Comparison of ENCODE assay signal across 21 cellular contexts in the genomic region with DNA sequence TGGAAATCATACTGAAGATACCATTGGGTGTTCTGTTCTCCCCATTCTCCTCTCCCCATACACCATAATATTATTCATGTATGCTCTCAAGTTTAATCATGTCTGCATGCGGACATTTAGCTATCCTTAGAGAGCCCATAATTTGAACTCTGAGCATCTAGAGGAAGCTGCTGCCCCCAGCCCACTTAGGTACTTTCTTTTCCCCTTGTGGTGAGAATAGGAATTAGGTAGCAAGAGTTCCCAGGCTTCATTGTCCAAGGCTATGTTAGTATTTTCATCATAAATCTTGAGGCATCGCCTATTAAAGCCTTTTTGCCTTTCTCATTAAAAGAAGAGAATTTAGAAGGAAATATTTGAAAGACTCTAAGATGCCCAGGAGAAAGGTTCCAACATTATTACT.
DNase-seq lines count a peak whose midpoint lies in the region; FAIRE-seq and TF ChIP-seq lines count a peak whose summit lies in the region.
"Had no signal": no experiment of that assay in that cellular context is flagged by ENCODE, and none has a peak within 500 bp of the region (broad histone marks: within the 10 kb centered on the region; RNA-seq: fewer than 3 reads in every experiment).

No MANE protein-coding gene starts in this region.

- H3K4me3 Mint-ChIP-seq in H9 (no peak overlapping the region), neural progenitor cell (no peak overlapping the region)
- H3K4me3 Mint-ChIP-seq: CD8-positive, alpha-beta memory T cell had no signal

- no peak overlapping the region for H3K4me2 ChIP-seq in H9 (ENCODE audit: insufficient read depth, insufficient read length, low read length)
- H3K4me2 ChIP-seq in neural progenitor cell = no peak overlapping the region

- no peaks in the 10 kb centered on the region; a peak in 1 of 7 replicates for H3K36me3 Mint-ChIP-seq in H9 (ENCODE audit: insufficient read depth in 1 of 3, low read depth in 3 of 3)
- H3K36me3 Mint-ChIP-seq in neural progenitor cell = peaks cover 2% of the 10 kb centered on the region
- H3K36me3 Mint-ChIP-seq: CD8-positive, alpha-beta memory T cell had no signal

- in situ Hi-C loops in G401 (cut with HindIII; ENCODE audit: low sequenced_read_pairs) = no loop called here

- H3K9me3 Mint-ChIP-seq in H9 (no peaks in the 10 kb centered on the region; a peak in 1 of 5 replicates), neural progenitor cell (no peaks in the 10 kb centered on the region)
- H3K9me3 Mint-ChIP-seq: CD8-positive, alpha-beta memory T cell had no signal

- no peak overlapping the region for H2BK5ac ChIP-seq in H9 (ENCODE audit: insufficient read length, low read length)

- H2AFZ ChIP-seq in H9 (ENCODE audit: low read length) (no peak overlapping the region), neural progenitor cell (replicated peaks) (no peak overlapping the region)

- DNase-seq in AG09309 (ENCODE audit: low read depth) (no peak), H9 (no peak), choroid plexus epithelial cell (ENCODE audit: low read depth) (no peak), neural progenitor cell (ENCODE audit: low spot score) (no peak), HTR-8/SVneo (ENCODE audit: insufficient read length, low spot score) (no peak), G401 (ENCODE audit: low spot score) (no peak), NCI-H1048 (lab: John Stamatoyannopoulos, UW) (no peak)
- no peak for DNase-seq in effector CD4-positive, alpha-beta T cell
- DNase-seq: C1 segment of cervical spinal cord; CD8-positive, alpha-beta memory T cell; DMS79; KG1; MV-4-11; NCI-H1417; NCI-H187; NCI-H2107; NCI-H510A; NCI-H748 treated with DMSO at 0.1 percent for 48 hours; RPMI8226; SHP77 treated with DMSO at 0.1 percent for 48 hours had no signal

- no peak overlapping the region for H3T11ph ChIP-seq in H9 (ENCODE audit: low read length)

- H3K4me1 ChIP-seq in H9 (ENCODE audit: insufficient read depth, low read length) (peaks cover 27% of the 10 kb centered on the region), neural progenitor cell (peaks cover 17% of the 10 kb centered on the region)

- H3K4ac ChIP-seq in H9 (ENCODE audit: low read depth, low read length) = no peak overlapping the region

- no peak overlapping the region for H4K5ac ChIP-seq in H9 (ENCODE audit: insufficient read length, low read depth, low read length)

- H3K27me3 Mint-ChIP-seq in H9 (ENCODE audit: low read depth) (no peaks in the 10 kb centered on the region), neural progenitor cell (ENCODE audit: insufficient read depth, low read depth) (peaks cover 4% of the 10 kb centered on the region)

- H4K91ac ChIP-seq in H9 (ENCODE audit: insufficient read length, low read depth, low read length) = no peak overlapping the region

- H3K27ac ChIP-seq in H9 (ENCODE audit: insufficient read length, low read depth, low read length) (no peak overlapping the region), neural progenitor cell (no peak overlapping the region)

- H3K23ac ChIP-seq in H9 (ENCODE audit: insufficient read length, low read depth, low read length) = no peak overlapping the region

- H2BK20ac ChIP-seq in H9 (ENCODE audit: low read depth, low read length, poor library complexity, severe bottlenecking) = no peak overlapping the region

- no peak overlapping the region for H2BK120ac ChIP-seq in H9 (ENCODE audit: low read depth, low read length, poor library complexity, severe bottlenecking)

- peaks cover 43% of the 10 kb centered on the region for H3K79me2 ChIP-seq in H9 (ENCODE audit: insufficient read depth, low read length)
- H3K79me2 ChIP-seq in neural progenitor cell (ENCODE audit: low read depth) = peaks cover 100% of the 10 kb centered on the region

- H3K36me3 ChIP-seq in neural progenitor cell = no peaks in the 10 kb centered on the region

- no peaks in the 10 kb centered on the region for H3F3A ChIP-seq in neural progenitor cell (ENCODE audit: low read depth)

- H3K56ac ChIP-seq in H9 (ENCODE audit: insufficient read length, low read depth, low read length) = no peak overlapping the region

- H3K27me3 ChIP-seq in H9 (ENCODE audit: insufficient read depth, low read length) (no peaks in the 10 kb centered on the region), neural progenitor cell (no peaks in the 10 kb centered on the region)

- no peak overlapping the region for H4K8ac ChIP-seq in H9 (replicated peaks; ENCODE audit: insufficient read length, low read depth, low read length)

- H3K18ac ChIP-seq in H9 (ENCODE audit: insufficient read length, low read depth, low read length) = no peak overlapping the region

- FAIRE-seq in HTR-8/SVneo (lab: Jason Lieb, UNC) = no peak
- FAIRE-seq: A204.1 had no signal

- no peak overlapping the region for H2AK5ac ChIP-seq in H9 (ENCODE audit: insufficient read length, low read length)

- H3K4me3 ChIP-seq in AG09309 (ENCODE audit: control insufficient read depth, low read depth, low read length) (no peak overlapping the region), choroid plexus epithelial cell (ENCODE audit: low read depth, low read length) (no peak overlapping the region), neural progenitor cell (no peak overlapping the region)

- H4K20me1 ChIP-seq in H9 (ENCODE audit: control insufficient read depth, insufficient read depth, insufficient read length) (no peaks in the 10 kb centered on the region), neural progenitor cell (ENCODE audit: low read depth) (peaks cover 30% of the 10 kb centered on the region)

- no peak overlapping the region for H3K14ac ChIP-seq in H9 (ENCODE audit: insufficient read depth, low read length)

- H3K4me1 Mint-ChIP-seq in H9 (peaks cover 59 to 78% of the 10 kb centered on the region in 2 experiments), neural progenitor cell (peaks cover 35% of the 10 kb centered on the region)
- H3K4me1 Mint-ChIP-seq: CD8-positive, alpha-beta memory T cell had no signal

- TF ChIP-seq CTCF in AG09309 (IDR thresholded peaks at IDR 0.05; ENCODE audit: control insufficient read depth, insufficient read depth, low read depth, low read length, missing control alignments) (peak; percentile 8), H9 (conservative IDR thresholded peaks at IDR 0.05) (peak; percentile 54), choroid plexus epithelial cell (conservative IDR thresholded peaks at IDR 0.05; ENCODE audit: low read depth, low read length) (peak; percentile 5), neural progenitor cell (IDR thresholded peaks at IDR 0.05) (peak; percentile 12)

- no CpG with 5 or more reads among the region's 2 CpGs for WGBS in H9 (ENCODE audit: extremely low coverage, insufficient read length, low lambda C conversion rate)

- H3K79me1 ChIP-seq in H9 (ENCODE audit: insufficient read depth, low read depth, low read length, poor library complexity, severe bottlenecking) = peaks cover 14% of the 10 kb centered on the region

- H3K9me3 ChIP-seq in H9 (ENCODE audit: control insufficient read depth, low read depth, low read length) = no peaks in the 10 kb centered on the region
- no peaks in the 10 kb centered on the region for H3K9me3 ChIP-seq in neural progenitor cell (ENCODE audit: low read depth)

- H3K23me2 ChIP-seq in H9 (ENCODE audit: insufficient read length, low read depth, low read length, poor library complexity, severe bottlenecking) = no peaks in the 10 kb centered on the region

- no peak overlapping the region for H2BK15ac ChIP-seq in H9 (ENCODE audit: low read depth, low read length)

- H3K9ac ChIP-seq in H9 (ENCODE audit: extremely low read depth, insufficient read length, low read length) (no peak overlapping the region), neural progenitor cell (no peak overlapping the region)

- H3K27ac Mint-ChIP-seq in H9 (no peak overlapping the region), neural progenitor cell (no peak overlapping the region)
- H3K27ac Mint-ChIP-seq: CD8-positive, alpha-beta memory T cell had no signal

- no peak overlapping the region for H2BK12ac ChIP-seq in H9 (ENCODE audit: insufficient read length, low read depth, low read length)
